ENCODE assay signal across 29 cellular contexts in the genomic region with DNA sequence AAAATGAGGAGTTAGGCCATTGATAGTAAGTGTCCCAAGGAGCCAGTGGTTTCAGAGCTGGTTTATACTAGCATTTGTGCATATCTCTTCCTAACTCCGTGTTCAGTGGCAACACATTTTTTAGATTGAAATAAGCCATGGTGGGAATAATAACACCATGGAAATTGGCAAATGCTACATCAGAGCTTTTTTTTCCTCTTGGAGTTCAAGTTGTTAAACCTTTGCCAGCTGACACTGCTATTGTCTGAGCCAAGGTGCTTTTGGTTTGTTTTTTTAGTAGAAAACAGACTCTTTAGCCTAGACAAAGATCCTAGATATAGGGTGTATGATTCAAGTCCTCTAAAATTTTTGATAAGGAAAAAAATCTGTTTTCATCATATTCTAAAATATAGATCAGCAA. TPM values are rescaled to one million over a fixed set of nuclear protein-coding genes. Genes with fewer than 3 reads are reported as not detected.
DNase-seq lines count a peak whose midpoint lies in the region; ATAC-seq and TF ChIP-seq lines count a peak whose summit lies in the region.
"Had no signal": no experiment of that assay in that cellular context is flagged by ENCODE, and none has a peak within 500 bp of the region (broad histone marks: within the 10 kb centered on the region; RNA-seq: fewer than 3 reads in every experiment).

No MANE protein-coding gene starts in this region.

- DNase-seq in CD4-positive, alpha-beta T cell: no peak
- DNase-seq in dermis blood vessel endothelial cell: peak; percentile 50
- peak; percentile 28 to 70 for DNase-seq in lung microvascular endothelial cell (ENCODE audit: low read depth in 2 of 2)
- DNase-seq in mesenchymal stem cell: no peak
- no peak for DNase-seq in NCI-H82 treated with DMSO at 0.1 percent for 48 hours (lab: John Stamatoyannopoulos, UW; ENCODE audit: unreplicated experiment)
- no peak for DNase-seq in WTC11 (ENCODE audit: low spot score)
- DNase-seq: Caco-2; CD8-positive, alpha-beta T cell; DMS79; EL; GDM1; GOT3; HFFc6; Karpas-422; MV-4-11; NCI-H1105; NCI-H1436 treated with DMSO at 0.1 percent for 48 hours; NCI-H1930; NCI-H2107; NCI-H524 treated with DMSO at 0.1 percent for 48 hours; NCI-H774; NK-92 treated with Interleukin-12 subunit alpha and Interleukin-12 subunit beta, amount 100 ng/mL, for 24 hours; PC-3; SK-N-SH had no signal

- H3K36me3 Mint-ChIP-seq in CD4-positive, alpha-beta T cell (ENCODE audit: low read depth): no peaks in the 10 kb centered on the region
- H3K36me3 Mint-ChIP-seq in WTC11: peaks cover 9% of the 10 kb centered on the region

- no peak overlapping the region for H3K4ac ChIP-seq in mesenchymal stem cell (ENCODE audit: low read depth in 1 of 2, low read length in 2 of 2)

- no peak overlapping the region for H4K8ac ChIP-seq in mesenchymal stem cell (ENCODE audit: low read length)

- peaks cover 23% of the 10 kb centered on the region for H3K4me1 Mint-ChIP-seq in CD4-positive, alpha-beta T cell (ENCODE audit: low read depth)
- peaks cover 26% of the 10 kb centered on the region for H3K4me1 Mint-ChIP-seq in WTC11

- no peak overlapping the region for H2AK5ac ChIP-seq in mesenchymal stem cell (ENCODE audit: low read length, severe bottlenecking)

- H3K36me3 ChIP-seq in subcutaneous abdominal adipose tissue (ENCODE audit: control insufficient read depth in 5 of 5, insufficient read depth in 5 of 5, low read length in 5 of 5): peaks cover 0 to 7% (median under 1%) of the 10 kb centered on the region in 5 donors
- peaks cover 3 to 49% of the 10 kb centered on the region in 2 experiments for H3K36me3 ChIP-seq in mesenchymal stem cell (ENCODE audit: control insufficient read depth in 1 of 2, insufficient read depth in 2 of 2, low read depth in 1 of 2, low read length in 2 of 2)

- TF ChIP-seq CTCF in CD4-positive, alpha-beta T cell (IDR thresholded peaks at IDR 0.05): no peak
- TF ChIP-seq CTCF in WTC11 (IDR thresholded peaks at IDR 0.05): no peak

- peak overlapping the region in 3 of 5 donors; percentile 8 to 28 (median 24) for H3K4me3 ChIP-seq in subcutaneous abdominal adipose tissue (ENCODE audit: low read depth in 1 of 5, low read length in 5 of 5)
- H3K4me3 ChIP-seq in mesenchymal stem cell (ENCODE audit: insufficient read depth in 1 of 2, low read depth in 1 of 2, low read length in 2 of 2): no peak overlapping the region
- H3K4me3 ChIP-seq: BLaER1 treated with 17β-estradiol and CSF1 and Interleukin-3, amounts not matched to agents 10 nM and 100 nM; GM12878; HAP-1 had no signal

- WGBS in mesenchymal stem cell: 87% methylated on average over 1 of the region's 1 CpG

- peak overlapping the region; percentile 32 for H3K4me3 Mint-ChIP-seq in CD4-positive, alpha-beta T cell
- H3K4me3 Mint-ChIP-seq in WTC11: no peak overlapping the region
- H3K4me3 Mint-ChIP-seq: CD8-positive, alpha-beta T cell; HFFc6 had no signal

- no peaks in the 10 kb centered on the region for H3K27me3 Mint-ChIP-seq in CD4-positive, alpha-beta T cell
- H3K27me3 Mint-ChIP-seq in WTC11 (ENCODE audit: low read depth): peaks cover 17% of the 10 kb centered on the region

- no peak overlapping the region for H3K27ac ChIP-seq in CD4-positive, alpha-beta T cell (ENCODE audit: low read depth, low read length)
- peak overlapping the region; percentile 96 for H3K27ac ChIP-seq in subcutaneous abdominal adipose tissue (ENCODE audit: low read depth, low read length)
- no peak overlapping the region for H3K27ac ChIP-seq in mesenchymal stem cell (ENCODE audit: low read length, poor library complexity, severe bottlenecking)
- H3K27ac ChIP-seq: BLaER1 treated with 17β-estradiol and CSF1 and Interleukin-3, amounts not matched to agents 10 nM and 100 nM had no signal

- H3K4me1 ChIP-seq in subcutaneous abdominal adipose tissue (ENCODE audit: control insufficient read depth in 5 of 5, insufficient read depth in 5 of 5, low read length in 5 of 5) (peaks cover 0 to 70% (median 54%) of the 10 kb centered on the region in 5 donors), mesenchymal stem cell (ENCODE audit: control insufficient read depth, insufficient read depth, low read depth, low read length) (peaks cover 7% of the 10 kb centered on the region)

- H2BK120ac ChIP-seq in mesenchymal stem cell (ENCODE audit: low read depth, low read length): no peak overlapping the region

- peaks cover 6% of the 10 kb centered on the region for H3K79me1 ChIP-seq in mesenchymal stem cell (replicated peaks; ENCODE audit: low read length, poor library complexity, severe bottlenecking)

- H3K27ac Mint-ChIP-seq in CD4-positive, alpha-beta T cell: no peak overlapping the region
- no peak overlapping the region for H3K27ac Mint-ChIP-seq in WTC11
- H3K27ac Mint-ChIP-seq: CD8-positive, alpha-beta T cell; HFFc6 had no signal

- no peak overlapping the region for H3K18ac ChIP-seq in mesenchymal stem cell (ENCODE audit: low read depth in 1 of 2, low read length in 2 of 2)

- H3K14ac ChIP-seq in mesenchymal stem cell (ENCODE audit: low read length in 2 of 2): no peak overlapping the region

- H3K4me2 ChIP-seq in mesenchymal stem cell (ENCODE audit: low read length, poor library complexity, severe bottlenecking): no peak overlapping the region
- H3K4me2 ChIP-seq: BLaER1 treated with 17β-estradiol and CSF1 and Interleukin-3, amounts not matched to agents 10 nM and 100 nM; SK-N-SH had no signal

- no peaks in the 10 kb centered on the region for H3K9me3 ChIP-seq in CD4-positive, alpha-beta T cell (ENCODE audit: control insufficient read depth, low read length)
- H3K9me3 ChIP-seq in subcutaneous abdominal adipose tissue (ENCODE audit: control insufficient read depth in 5 of 5, low read length in 5 of 5) (no peaks in the 10 kb centered on the region), mesenchymal stem cell (ENCODE audit: control insufficient read depth, low read length) (no peaks in the 10 kb centered on the region)
- H3K9me3 ChIP-seq: Caco-2, HAP-1, SK-N-SH had no signal

- CTCF ChIA-PET in CD4-positive, alpha-beta T cell (lab: Charles Lee): no interaction called here
- CTCF ChIA-PET in WTC11 (lab: Charles Lee): interaction anchor here (1.1 to 2.5 kb wide), 3 partner anchors 8 to 194 kb away, joined by 3 to 12 read pairs (median 4); no protein-coding TSS in a partner anchor

- H2BK12ac ChIP-seq in mesenchymal stem cell (ENCODE audit: low read length in 2 of 2): no peak overlapping the region

- H3K23ac ChIP-seq in mesenchymal stem cell (ENCODE audit: low read length in 2 of 2): no peak overlapping the region

- no peak for ATAC-seq in CD4-positive, alpha-beta T cell (ENCODE audit: poor library complexity)
- ATAC-seq in WTC11 (no peak), HG02571 (IDR thresholded peaks at IDR 0.05; ENCODE audit: unreplicated experiment) (no peak)
- ATAC-seq: CD8-positive, alpha-beta T cell; GM12878; PC-3 had no signal

- H3K27me3 ChIP-seq in CD4-positive, alpha-beta T cell (ENCODE audit: control insufficient read depth, insufficient read depth, low read length): no peaks in the 10 kb centered on the region
- H3K27me3 ChIP-seq in subcutaneous abdominal adipose tissue (ENCODE audit: control insufficient read depth in 5 of 5, insufficient read depth in 4 of 5, low read length in 5 of 5) (no peaks in the 10 kb centered on the region), mesenchymal stem cell (ENCODE audit: control insufficient read depth in 1 of 2, insufficient read depth in 1 of 2, low read length in 2 of 2) (no peaks in the 10 kb centered on the region)
- H3K27me3 ChIP-seq: BLaER1 treated with 17β-estradiol and CSF1 and Interleukin-3, amounts not matched to agents 10 nM and 100 nM had no signal

- H2AFZ ChIP-seq in mesenchymal stem cell (ENCODE audit: low read depth, low read length): no peak overlapping the region

- intact Hi-C loops in CD4-positive, alpha-beta T cell (cut with DNase I, micrococcal nuclease): loop anchor here in 1 of 2 experiments (10.0 kb wide), 1 partner anchor 878 kb away; the partner anchor contains the start of genes BAG1 and CHMP5

- no peak overlapping the region for H4K91ac ChIP-seq in mesenchymal stem cell (ENCODE audit: low read length)

- no peak overlapping the region for H2BK15ac ChIP-seq in mesenchymal stem cell (ENCODE audit: low read depth, poor library complexity, severe bottlenecking)

- POLR2A ChIA-PET in CD4-positive, alpha-beta T cell (lab: Charles Lee): no interaction called here
- POLR2A ChIA-PET in WTC11 (lab: Charles Lee): no interaction called here

- H3K9ac ChIP-seq in subcutaneous abdominal adipose tissue (ENCODE audit: low read length in 5 of 5) (no peak overlapping the region), mesenchymal stem cell (ENCODE audit: low read length) (no peak overlapping the region)
- H3K9ac ChIP-seq: BLaER1 treated with 17β-estradiol and CSF1 and Interleukin-3, amounts not matched to agents 10 nM and 100 nM; SK-N-SH had no signal

- H3K9me3 Mint-ChIP-seq in CD4-positive, alpha-beta T cell: no peaks in the 10 kb centered on the region
- peaks cover 9% of the 10 kb centered on the region for H3K9me3 Mint-ChIP-seq in WTC11
- H3K9me3 Mint-ChIP-seq: CD8-positive, alpha-beta T cell; HFFc6 had no signal

- H2BK5ac ChIP-seq in mesenchymal stem cell (ENCODE audit: low read depth, low read length, poor library complexity, severe bottlenecking): no peak overlapping the region

TF ChIP-seq in WTC11, 78 proteins besides CTCF, POLR2A, EP300 and RAD21:
- no peak for TF ChIP-seq RELA (CRISPR knock-in tag; IDR thresholded peaks at IDR 0.05; ENCODE audit: borderline replicate concordance)

RNA-seq across cellular contexts. Expression of gene ACO1, which starts 2.8 kb away (rescaled TPM):
- total RNA-seq in CD4-positive, alpha-beta T cell: 1 to 10 TPM; 3.1 TPM
- total RNA-seq in dermis blood vessel endothelial cell: 61.8 and 73.3 TPM in 2 replicates
- 21.8 and 28.4 TPM in 2 replicates for total RNA-seq in lung microvascular endothelial cell
- 49.5 TPM for polyA plus RNA-seq in mesenchymal stem cell (2013, experiment 1 of 2)
- polyA plus RNA-seq in mesenchymal stem cell (2013, experiment 2 of 2): 50.6 TPM
- total RNA-seq in WTC11 (2021): 40.2 to 44.8 TPM (median 44.5 TPM) in 3 replicates

Comparison
In these comparisons a context has a peak if more than half of its experiments do, and no peak if none do; other contexts are left out.
1. DNase-seq: peak in dermis blood vessel endothelial cell (single experiment) and lung microvascular endothelial cell (2 of 2); none in CD4-positive, alpha-beta T cell (0 of 10), mesenchymal stem cell (single experiment), NCI-H82 treated with DMSO at 0.1 percent for 48 hours (single experiment) and WTC11 (single experiment).
2. H3K4me3 ChIP-seq: peak in subcutaneous abdominal adipose tissue (3 of 5); none in mesenchymal stem cell (0 of 2).